In the genomic region with DNA sequence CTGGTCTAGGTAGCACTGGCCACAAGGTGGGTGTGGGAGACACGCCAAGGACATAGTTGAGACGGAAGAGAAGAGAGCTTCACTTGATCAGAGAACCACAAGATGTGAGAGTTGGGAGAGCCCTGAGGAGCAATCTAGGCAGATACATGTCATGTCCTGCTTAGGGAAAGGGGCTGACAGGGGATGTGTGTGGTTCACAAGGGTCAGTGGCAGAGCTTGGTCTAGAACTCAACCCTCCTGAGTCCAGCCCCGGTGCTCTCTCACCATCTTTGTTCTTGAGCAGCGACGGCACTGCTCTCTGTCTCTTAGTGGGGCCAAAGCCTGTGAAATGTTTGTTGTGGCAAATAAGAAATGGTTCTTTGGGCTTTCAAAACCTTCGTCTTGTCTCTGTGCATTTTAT, we compare ENCODE assay signal across 16 cellular contexts.
DNase-seq lines count a peak whose midpoint lies in the region; ATAC-seq and TF ChIP-seq lines count a peak whose summit lies in the region.
"Had no signal": no experiment of that assay in that cellular context is flagged by ENCODE, and none has a peak within 500 bp of the region (broad histone marks: within the 10 kb centered on the region; RNA-seq: fewer than 3 reads in every experiment).

No MANE protein-coding gene starts in this region.

- H3K27me3 ChIP-seq in heart left ventricle (no peaks in the 10 kb centered on the region), right cardiac atrium (ENCODE audit: control insufficient read depth, insufficient read depth) (no peaks in the 10 kb centered on the region), skeletal muscle tissue (ENCODE audit: control insufficient read depth in 3 of 3, insufficient read depth in 3 of 3, low read length in 3 of 3) (no peaks in the 10 kb centered on the region), subcutaneous abdominal adipose tissue (ENCODE audit: control insufficient read depth in 5 of 5, insufficient read depth in 4 of 5, low read length in 5 of 5) (no peaks in the 10 kb centered on the region)
- H3K27me3 ChIP-seq: BLaER1 had no signal

- 87 to 99% (median 92%) methylated on average over 6 of the region's 6 CpGs for WGBS in heart left ventricle, 4 donors
- WGBS in right cardiac atrium: 86% methylated on average over 6 of the region's 6 CpGs

- intact Hi-C loops in heart left ventricle (cut with DNase I) (no loop called here), left ventricle myocardium superior (cut with micrococcal nuclease) (no loop called here), right cardiac atrium (cut with DNase I) (no loop called here), cardiac septum (cut with DNase I) (no loop called here)

- H3K9ac ChIP-seq in skeletal muscle tissue (ENCODE audit: low read depth in 1 of 3, low read length in 3 of 3) (no peak overlapping the region), subcutaneous abdominal adipose tissue (ENCODE audit: low read length in 5 of 5) (peak overlapping the region in 1 of 5 donors; percentile 27)
- H3K9ac ChIP-seq: BLaER1 had no signal

- no peak for TF ChIP-seq POLR2A in heart left ventricle (IDR thresholded peaks at IDR 0.05)

- ATAC-seq in heart left ventricle (no peak), left ventricle myocardium superior (no peak), right cardiac atrium (no peak), GM18498 (IDR thresholded peaks at IDR 0.05; ENCODE audit: unreplicated experiment) (no peak), GM18873 (IDR thresholded peaks at IDR 0.05; ENCODE audit: low FRiP score, unreplicated experiment) (no peak)
- ATAC-seq: A549 had no signal

- no peak for TF ChIP-seq CTCF in heart left ventricle (IDR thresholded peaks at IDR 0.05)

- peak overlapping the region in 8 of 12 donors; percentile 24 to 76 (median 38) for H3K27ac ChIP-seq in heart left ventricle
- peak overlapping the region; percentile 30 for H3K27ac ChIP-seq in right cardiac atrium (ENCODE audit: low read length)
- peak overlapping the region; percentile 32 for H3K27ac ChIP-seq in skeletal muscle tissue (ENCODE audit: low read depth, low read length)
- peak overlapping the region; percentile 58 for H3K27ac ChIP-seq in subcutaneous abdominal adipose tissue (ENCODE audit: low read depth, low read length)
- H3K27ac ChIP-seq: 22Rv1, A549, BLaER1 had no signal

- H3K36me3 ChIP-seq in heart left ventricle: peaks cover 0 to 8% (median 0%) of the 10 kb centered on the region in 9 donors
- H3K36me3 ChIP-seq in skeletal muscle tissue (ENCODE audit: control insufficient read depth in 3 of 3, insufficient read depth in 3 of 3, low read length in 3 of 3): peaks cover 0 to 5% (median 0%) of the 10 kb centered on the region in 3 donors
- peaks cover 0 to 7% (median 2%) of the 10 kb centered on the region in 5 donors for H3K36me3 ChIP-seq in subcutaneous abdominal adipose tissue (ENCODE audit: control insufficient read depth in 5 of 5, insufficient read depth in 5 of 5, low read length in 5 of 5)

- DNase-seq in heart left ventricle (no peak), left ventricle myocardium superior (no peak), right cardiac atrium (no peak), cardiac septum (ENCODE audit: low spot score) (no peak)
- DNase-seq: CD4-positive, alpha-beta memory T cell; DMS153; DMS79; GDM1; H9 had no signal

- H3K4me1 ChIP-seq in heart left ventricle: peaks cover 0 to 15% (median 3%) of the 10 kb centered on the region in 12 donors
- peaks cover 10% of the 10 kb centered on the region for H3K4me1 ChIP-seq in right cardiac atrium (ENCODE audit: control insufficient read depth, insufficient read depth, low read length)
- H3K4me1 ChIP-seq in skeletal muscle tissue (ENCODE audit: control insufficient read depth in 3 of 3, insufficient read depth in 3 of 3, low read length in 3 of 3): peaks cover 0 to 7% (median 0%) of the 10 kb centered on the region in 3 donors
- H3K4me1 ChIP-seq in subcutaneous abdominal adipose tissue (ENCODE audit: control insufficient read depth in 5 of 5, insufficient read depth in 5 of 5, low read length in 5 of 5): peaks cover 0 to 16% (median 0%) of the 10 kb centered on the region in 5 donors
- H3K4me1 ChIP-seq: A549, BLaER1 had no signal

- no peaks in the 10 kb centered on the region for H3K9me3 ChIP-seq in heart left ventricle
- no peaks in the 10 kb centered on the region for H3K9me3 ChIP-seq in right cardiac atrium (ENCODE audit: control insufficient read depth, low read length)
- no peaks in the 10 kb centered on the region for H3K9me3 ChIP-seq in skeletal muscle tissue (ENCODE audit: control insufficient read depth in 3 of 3, low read length in 3 of 3)
- H3K9me3 ChIP-seq in subcutaneous abdominal adipose tissue (ENCODE audit: control insufficient read depth in 5 of 5, low read length in 5 of 5): no peaks in the 10 kb centered on the region
- H3K9me3 ChIP-seq: A549, BLaER1 had no signal

- H3K4me3 ChIP-seq in heart left ventricle (no peak overlapping the region), right cardiac atrium (ENCODE audit: low read length) (no peak overlapping the region), skeletal muscle tissue (ENCODE audit: low read length in 3 of 3) (no peak overlapping the region), subcutaneous abdominal adipose tissue (ENCODE audit: low read depth in 1 of 5, low read length in 5 of 5) (no peak overlapping the region)
- H3K4me3 ChIP-seq: A549, BLaER1 had no signal
